In the genomic region with DNA sequence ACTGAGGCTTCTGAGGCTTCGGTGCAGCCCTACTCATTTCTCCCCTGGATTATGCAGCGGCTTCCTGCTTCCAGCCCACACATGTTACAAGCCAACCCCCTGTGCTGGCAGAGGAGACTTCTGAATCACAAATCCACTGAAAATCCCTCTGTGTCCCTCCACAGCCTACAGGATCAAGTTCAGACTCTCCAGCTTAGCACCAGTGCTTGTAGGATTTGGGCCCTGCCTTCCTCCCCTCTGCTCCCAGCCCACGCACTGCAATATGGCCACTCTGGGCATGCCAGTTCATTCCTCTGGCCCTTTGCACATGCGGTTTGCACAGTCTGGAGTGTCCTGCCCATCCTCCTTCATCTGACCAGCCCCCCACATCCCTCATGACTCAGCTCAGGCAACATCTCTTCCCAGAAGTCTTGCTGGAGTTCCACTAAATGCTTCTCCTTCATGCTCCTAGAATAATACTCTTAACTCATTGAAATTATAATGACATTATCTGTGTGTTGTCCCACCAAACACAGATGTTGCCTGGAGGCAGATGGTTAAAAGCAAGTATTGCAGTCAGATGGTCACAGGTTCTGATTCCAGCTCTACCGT, we compare ENCODE assay signal across 14 cellular contexts. TPM values are rescaled to one million over a fixed set of nuclear protein-coding genes. Genes with fewer than 3 reads are reported as not detected.
A peak's percentile ranks its signal among the peaks of the same experiment; 100 is the strongest.
DNase-seq lines count a peak whose midpoint lies in the region; ATAC-seq and TF ChIP-seq lines count a peak whose summit lies in the region.
"Had no signal": no experiment of that assay in that cellular context is flagged by ENCODE, and none has a peak within 500 bp of the region (broad histone marks: within the 10 kb centered on the region; RNA-seq: fewer than 3 reads in every experiment).

No MANE protein-coding gene starts in this region.

- TF ChIP-seq CTCF in AG10803 (conservative IDR thresholded peaks at IDR 0.05; ENCODE audit: low read length) (no peak), mammary epithelial cell (conservative IDR thresholded peaks at IDR 0.05 in 1 of 2, IDR thresholded peaks at IDR 0.05 in 1 of 2; ENCODE audit: extremely low read depth in 1 of 2, insufficient read depth in 1 of 2, low read depth in 1 of 2, low read length in 2 of 2) (no peak), nephron (IDR thresholded peaks at IDR 0.05; ENCODE audit: unreplicated experiment in 3 of 3) (no peak)

- ATAC-seq in GM21447 (IDR thresholded peaks at IDR 0.05; ENCODE audit: unreplicated experiment) = no peak

- peaks cover 22% of the 10 kb centered on the region for H3K4me1 ChIP-seq in mammary epithelial cell (ENCODE audit: insufficient read depth, low read length)
- H3K4me1 ChIP-seq: Peyer's patch had no signal

- H2AFZ ChIP-seq in mammary epithelial cell (ENCODE audit: low read depth, low read length) = peak overlapping the region; percentile 93

- intact Hi-C loops in mammary epithelial cell (cut with micrococcal nuclease) = no loop called here

- DNase-seq in AG10803 (ENCODE audit: low read depth) (peak; percentile 80), MG63 (peak; percentile 87), mammary epithelial cell (peak; percentile 57), AG08396 (ENCODE audit: low spot score) (no peak), 8988T (no peak)
- DNase-seq in activated T-cell treated with anti-CD3 and anti-CD28 coated beads, Interleukin-2, amount 50 U/mL, for 24 hours = no peak
- DNase-seq: activated T-cell treated with anti-CD3 and anti-CD28 coated beads for 4 hours, Peyer's patch, tibial artery had no signal

- no peak overlapping the region for H3K4me3 Mint-ChIP-seq in nephron
- H3K4me3 Mint-ChIP-seq in activated T-cell treated with anti-CD3 and anti-CD28 coated beads, Interleukin-2, amount 50 U/mL, for 24 hours = no peak overlapping the region

- CTCF ChIA-PET in mammary epithelial cell (lab: Charles Lee; ENCODE audit: low non-redundant PET) = no interaction called here

- H3K27ac Mint-ChIP-seq in nephron = peak overlapping the region; percentile 15 to 34 (median 25)
- H3K27ac Mint-ChIP-seq in activated T-cell treated with anti-CD3 and anti-CD28 coated beads, Interleukin-2, amount 50 U/mL, for 24 hours = no peak overlapping the region
- H3K27ac Mint-ChIP-seq: CD14-positive monocyte had no signal

- H3K27me3 ChIP-seq in MG63 (no peaks in the 10 kb centered on the region), mammary epithelial cell (ENCODE audit: insufficient read depth, low read length) (no peaks in the 10 kb centered on the region)
- H3K27me3 ChIP-seq: Peyer's patch, tibial artery had no signal

- peaks cover 5% of the 10 kb centered on the region for H3K9me3 Mint-ChIP-seq in nephron
- H3K9me3 Mint-ChIP-seq in activated T-cell treated with anti-CD3 and anti-CD28 coated beads, Interleukin-2, amount 50 U/mL, for 24 hours = no peaks in the 10 kb centered on the region

- no peaks in the 10 kb centered on the region for H3K36me3 Mint-ChIP-seq in nephron (ENCODE audit: low read depth)
- no peaks in the 10 kb centered on the region for H3K36me3 Mint-ChIP-seq in activated T-cell treated with anti-CD3 and anti-CD28 coated beads, Interleukin-2, amount 50 U/mL, for 24 hours (ENCODE audit: low read depth)
- H3K36me3 Mint-ChIP-seq: CD14-positive monocyte had no signal

- 23% methylated on average over 4 of the region's 5 CpGs for WGBS in mammary epithelial cell (ENCODE audit: low coverage, missing lambda C conversion rate)

- no peak overlapping the region for H3K4me3 ChIP-seq in AG10803 (ENCODE audit: low read length)
- no peak overlapping the region for H3K4me3 ChIP-seq in MG63
- no peak overlapping the region for H3K4me3 ChIP-seq in mammary epithelial cell (replicated peaks in 1 of 3; ENCODE audit: insufficient read depth in 1 of 3, low read depth in 2 of 3, low read length in 3 of 3)
- H3K4me3 ChIP-seq: Peyer's patch, skin epidermis, tibial artery had no signal

- H3K36me3 ChIP-seq in MG63 (no peaks in the 10 kb centered on the region; the same call in 1 of the 2 replicates), mammary epithelial cell (ENCODE audit: insufficient read depth, low read length) (no peaks in the 10 kb centered on the region)
- H3K36me3 ChIP-seq: Peyer's patch, tibial artery had no signal

- in situ Hi-C loops in mammary epithelial cell (cut with MboI; ENCODE audit: low sequenced_read_pairs in 2 of 2) = no loop called here

- no peaks in the 10 kb centered on the region for H3K79me2 ChIP-seq in mammary epithelial cell (ENCODE audit: insufficient read depth, low read length)

- peak overlapping the region; percentile 26 for H3K4me2 ChIP-seq in mammary epithelial cell (ENCODE audit: insufficient read depth, low read depth, low read length)

- no peaks in the 10 kb centered on the region for H4K20me1 ChIP-seq in mammary epithelial cell (ENCODE audit: insufficient read depth, low read length)

- H3K27me3 Mint-ChIP-seq in nephron (ENCODE audit: low read depth) = peaks cover 17% of the 10 kb centered on the region
- H3K27me3 Mint-ChIP-seq in activated T-cell treated with anti-CD3 and anti-CD28 coated beads, Interleukin-2, amount 50 U/mL, for 24 hours = no peaks in the 10 kb centered on the region

- dilution Hi-C loops in mammary epithelial cell (cut with HindIII; ENCODE audit: low sequenced_read_pairs) = no loop called here

- H3K27ac ChIP-seq in mammary epithelial cell (ENCODE audit: insufficient read depth, low read depth, low read length) = no peak overlapping the region
- H3K27ac ChIP-seq: Peyer's patch, tibial artery, VCaP had no signal

- H3K4me1 Mint-ChIP-seq in nephron = peaks cover 13% of the 10 kb centered on the region
- H3K4me1 Mint-ChIP-seq in activated T-cell treated with anti-CD3 and anti-CD28 coated beads, Interleukin-2, amount 50 U/mL, for 24 hours (ENCODE audit: low read depth) = peaks cover 5% of the 10 kb centered on the region

- no peak overlapping the region for H3K9ac ChIP-seq in mammary epithelial cell (ENCODE audit: insufficient read depth, low read length)

- H3K9me3 ChIP-seq in MG63 (peaks cover 24% of the 10 kb centered on the region), mammary epithelial cell (replicated peaks; ENCODE audit: insufficient read depth, low read length) (no peaks in the 10 kb centered on the region)
- H3K9me3 ChIP-seq: Peyer's patch, tibial artery had no signal

- BruUV-seq in mammary epithelial cell (replicated peaks; lab: Mats Ljungman, UMichigan) = no TSS peak

RNA-seq across cellular contexts. Expression of a gene that starts 15.9 kb away (rescaled TPM):
- total RNA-seq in MG63 (2014; rRNA removed; shearing (Covaris generic); ENCODE audit: low replicate concordance) = 10.0 and 15.3 TPM in 2 replicates
- total RNA-seq in mammary epithelial cell = 1 to 10 TPM; 1.7 to 1.8 TPM
- 2.3 TPM for polyA plus RNA-seq in mammary epithelial cell
- polyA minus RNA-seq in mammary epithelial cell = 1.8 TPM
- polyA plus RNA-seq: CD14-positive monocyte had no signal

Comparison
In these comparisons a context has a peak if more than half of its experiments do, and no peak if none do; other contexts are left out.
1. DNase-seq: peak in AG10803 (single experiment), MG63 (single experiment) and mammary epithelial cell (single experiment); none in AG08396 (single experiment), activated T-cell treated with anti-CD3 and anti-CD28 coated beads, Interleukin-2, amount 50 U/mL, for 24 hours (single experiment) and 8988T (single experiment).